ENCODE assay signal across 11 cellular contexts in the genomic region with DNA sequence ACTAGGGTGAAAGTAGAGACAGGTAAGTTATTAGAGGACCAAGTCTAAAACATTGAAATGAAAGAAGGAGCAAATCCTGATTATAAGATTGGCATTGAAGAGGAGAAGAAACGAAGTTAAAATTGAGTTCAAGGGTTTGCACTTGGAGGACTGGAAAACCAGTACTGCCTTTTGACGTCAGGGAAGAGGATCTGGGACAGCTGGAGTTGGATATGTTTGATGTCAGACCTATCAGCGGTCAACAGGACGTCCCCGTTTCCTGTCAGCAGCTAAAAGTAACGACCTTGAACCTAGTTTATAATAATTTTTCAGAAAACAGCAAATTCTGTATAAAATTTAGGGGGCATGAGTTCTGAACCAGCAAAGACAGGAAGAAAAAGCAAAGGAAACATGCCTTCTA. TPM values are rescaled to one million over a fixed set of nuclear protein-coding genes. Genes with fewer than 3 reads are reported as not detected.
A peak's percentile ranks its signal among the peaks of the same experiment; 100 is the strongest.
DNase-seq lines count a peak whose midpoint lies in the region; ATAC-seq and TF ChIP-seq lines count a peak whose summit lies in the region.
"Had no signal": no experiment of that assay in that cellular context is flagged by ENCODE, and none has a peak within 500 bp of the region (broad histone marks: within the 10 kb centered on the region; RNA-seq: fewer than 3 reads in every experiment).

No MANE protein-coding gene starts in this region.

- peak overlapping the region; percentile 90 to 97 for H3K4me3 ChIP-seq in right atrium auricular region
- H3K4me3 ChIP-seq in dorsolateral prefrontal cortex, result peak overlapping the region in 15 of 59 donors; percentile 60 to 78 (median 68)
- peak overlapping the region; percentile 59 to 75 for H3K4me3 ChIP-seq in vagina
- H3K4me3 ChIP-seq: BLaER1 had no signal

- intact Hi-C loops in cardiac septum (cut with DNase I) (loop anchor here (5.0 to 10.0 kb wide), 3 partner anchors 94 to 561 kb away; a partner anchor contains a TSS), dorsolateral prefrontal cortex (cut with DNase I) (no loop called here), natural killer cell (cut with micrococcal nuclease) (no loop called here), vagina (cut with DNase I) (loop anchor here (10.0 kb wide), 1 partner anchor 1451 kb away; a partner anchor contains a TSS)

- no peaks in the 10 kb centered on the region for H3K36me3 Mint-ChIP-seq in natural killer cell

- H3K4me3 Mint-ChIP-seq in natural killer cell, result peak overlapping the region; percentile 26

- H3K9me3 Mint-ChIP-seq in natural killer cell, result no peaks in the 10 kb centered on the region

- peaks cover 35 to 56% of the 10 kb centered on the region in 2 donors for H3K27me3 Mint-ChIP-seq in natural killer cell (ENCODE audit: low read depth in 2 of 2)

- in situ Hi-C loops in GM13977 (cut with MboI; ENCODE audit: low pct_unique_long_range_greater_than_20kb, low sequenced_read_pairs, unreplicated experiment), result no loop called here

- TF ChIP-seq CTCF in right atrium auricular region (IDR thresholded peaks at IDR 0.05), result no peak
- TF ChIP-seq CTCF in dorsolateral prefrontal cortex (IDR thresholded peaks at IDR 0.05 in 54 of 56, conservative IDR thresholded peaks at IDR 0.05 in 2 of 56; ENCODE audit: low read depth in 1 of 56, partially characterized antibody in 56 of 56), result no peak
- no peak for TF ChIP-seq CTCF in natural killer cell (IDR thresholded peaks at IDR 0.05)
- no peak for TF ChIP-seq CTCF in vagina (IDR thresholded peaks at IDR 0.05)
- no peak for TF ChIP-seq CTCF in GM13977 (IDR thresholded peaks at IDR 0.05; ENCODE audit: extremely low read depth, insufficient read depth, missing control alignments)

- H3K27ac Mint-ChIP-seq in natural killer cell, result no peak overlapping the region

- H3K27me3 ChIP-seq in right atrium auricular region (no peaks in the 10 kb centered on the region), dorsolateral prefrontal cortex (peaks cover 0 to 56% (median 28%) of the 10 kb centered on the region in 45 donors), vagina (no peaks in the 10 kb centered on the region)
- H3K27me3 ChIP-seq: BLaER1 had no signal

- H3K27ac ChIP-seq in right atrium auricular region, result peak overlapping the region; percentile 99
- H3K27ac ChIP-seq in dorsolateral prefrontal cortex, result peak overlapping the region in 30 of 59 donors; percentile 4 to 91 (median 60)
- H3K27ac ChIP-seq in vagina, result peak overlapping the region; percentile 98
- H3K27ac ChIP-seq: BLaER1 had no signal

- no peak for TF ChIP-seq POLR2A in vagina (IDR thresholded peaks at IDR 0.05)

- ATAC-seq in natural killer cell (no peak), HG03039 (IDR thresholded peaks at IDR 0.05; ENCODE audit: unreplicated experiment) (no peak)

- H3K36me3 ChIP-seq in right atrium auricular region, result peaks cover 16% of the 10 kb centered on the region
- H3K36me3 ChIP-seq in vagina, result no peaks in the 10 kb centered on the region
- H3K36me3 ChIP-seq: BLaER1 had no signal

- H3K4me1 Mint-ChIP-seq in natural killer cell, result peaks cover 8 to 11% of the 10 kb centered on the region in 2 donors

- no peak for DNase-seq in right atrium auricular region (ENCODE audit: low spot score)
- no peak for DNase-seq in cardiac septum (ENCODE audit: low spot score)
- DNase-seq in dorsolateral prefrontal cortex, result no peak
- no peak for DNase-seq in natural killer cell
- DNase-seq in vagina (ENCODE audit: extremely low spot score in 2 of 2), result no peak
- DNase-seq in DMS153 treated with DMSO at 0.1 percent for 48 hours (lab: John Stamatoyannopoulos, UW; ENCODE audit: unreplicated experiment), result no peak
- DNase-seq in GM13977 (ENCODE audit: low spot score), result no peak
- DNase-seq: NCI-H774, T1000 had no signal

- peaks cover 0 to 14% of the 10 kb centered on the region in 2 donors for H3K9me3 ChIP-seq in right atrium auricular region
- peaks cover 6% of the 10 kb centered on the region for H3K9me3 ChIP-seq in vagina

- H3K4me1 ChIP-seq in right atrium auricular region (peaks cover 0 to 50% of the 10 kb centered on the region in 2 donors), vagina (peaks cover 28% of the 10 kb centered on the region)

RNA-seq across cellular contexts. Expression of a gene that starts 1.2 kb away (rescaled TPM):
- total RNA-seq in right atrium auricular region, result 100 to 1,000 TPM in 1 of 2 donors, 10 to 100 TPM in 1; 95.1 to 112 TPM
- total RNA-seq in cardiac septum, result 42.1 TPM
- total RNA-seq in dorsolateral prefrontal cortex, result 10 to 100 TPM in 19 of 120 experiments, 1 to 10 TPM in 101; 2.7 to 23.3 (median 5.6) TPM
- total RNA-seq in natural killer cell, result under 1 TPM; 0.32 to 0.92 (median 0.85) TPM
- 154 TPM for total RNA-seq in vagina

Comparison
In these comparisons a context has a peak if more than half of its experiments do, and no peak if none do; other contexts are left out.
1. intact Hi-C loops: an anchor here in cardiac septum (5.0 to 10.0 kb wide) and vagina (10.0 kb wide); none called in dorsolateral prefrontal cortex and natural killer cell.